In the genomic region with DNA sequence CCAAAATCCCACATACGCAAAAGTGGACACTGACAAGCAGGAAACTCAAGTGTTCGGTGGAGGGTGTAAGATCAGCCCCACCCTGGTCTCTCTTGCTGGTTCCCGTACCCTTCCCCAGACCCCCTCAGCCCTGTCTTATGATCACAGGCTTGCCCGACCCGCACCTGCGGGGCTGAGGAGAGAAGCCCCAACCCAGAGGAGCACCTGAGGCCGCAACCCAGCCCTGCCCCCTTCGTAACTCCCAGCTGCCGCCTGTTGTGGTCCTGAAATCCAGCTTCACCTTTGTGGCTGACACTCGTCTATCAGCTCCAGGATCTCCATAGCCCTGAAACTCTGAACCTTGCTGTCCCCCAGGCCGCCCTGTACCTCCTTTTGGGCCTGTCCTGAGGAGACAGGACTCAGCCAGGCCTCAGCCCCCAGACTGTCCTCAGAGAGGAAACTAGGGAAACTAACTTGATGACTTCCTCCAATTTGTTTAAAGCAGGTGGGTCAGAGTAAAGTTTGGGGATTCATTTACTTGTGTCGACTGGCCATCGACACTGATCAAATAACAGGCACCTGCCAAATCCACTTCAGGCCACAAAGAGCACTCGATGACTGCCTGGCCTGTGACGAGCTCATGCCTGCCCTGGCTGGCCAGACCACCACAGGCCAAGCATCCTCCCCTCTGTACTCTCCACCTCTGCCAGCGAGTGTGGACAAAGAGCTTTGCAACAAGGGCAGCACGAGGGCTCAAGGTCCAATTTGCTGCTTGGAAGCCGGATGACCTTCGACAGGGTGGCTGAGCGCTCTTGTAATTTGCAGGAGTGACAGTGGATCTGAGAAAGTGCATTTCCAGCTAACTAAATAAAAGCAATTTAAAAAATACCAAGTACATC, we compare ENCODE assay signal across 1 cellular context.
A peak's percentile ranks its signal among the peaks of the same experiment; 100 is the strongest.
TF ChIP-seq lines count a peak whose summit lies in the region.

No MANE protein-coding gene starts in this region.

TF ChIP-seq in liver, 16 proteins besides CTCF, POLR2A, EP300 and RAD21 (continued from another document):
- TF ChIP-seq REST (IDR thresholded peaks at IDR 0.05) (peak; percentile 81), EGR1 (IDR thresholded peaks at IDR 0.05; ENCODE audit: low read depth in 2 of 2) (peak in 1 of 2 donors; percentile 69), HNF4G (IDR thresholded peaks at IDR 0.05) (peak; percentile 97), TAF1 (conservative IDR thresholded peaks at IDR 0.05) (peak; percentile 34), HNF4A (conservative IDR thresholded peaks at IDR 0.05) (peak; percentile 98 to 99), ATF3 (IDR thresholded peaks at IDR 0.05) (no peak)
TF ChIP-seq in liver: peak in this region for 14.
